In genomic region chr16:65572156-65572555, GRCh38 we compare ENCODE assay signal across 16 cellular contexts.
DNase-seq lines count a peak whose midpoint lies in the region; ATAC-seq and TF ChIP-seq lines count a peak whose summit lies in the region.
"Had no signal": no experiment of that assay in that cellular context is flagged by ENCODE, and none has a peak within 500 bp of the region (broad histone marks: within the 10 kb centered on the region; RNA-seq: fewer than 3 reads in every experiment).

No MANE protein-coding gene starts in this region.

- TF ChIP-seq CTCF in choroid plexus epithelial cell (conservative IDR thresholded peaks at IDR 0.05; ENCODE audit: low read depth, low read length) (peak; percentile 9), coronary artery (IDR thresholded peaks at IDR 0.05) (no peak)
- no peak for TF ChIP-seq CTCF in CD8-positive, alpha-beta T cell (IDR thresholded peaks at IDR 0.05)

- H3K27me3 ChIP-seq in CD8-positive, alpha-beta T cell (ENCODE audit: insufficient read depth, low read length), result no peaks in the 10 kb centered on the region

- H3K4me3 ChIP-seq in choroid plexus epithelial cell (ENCODE audit: low read depth, low read length), result no peak overlapping the region
- H3K4me3 ChIP-seq in mesodermal cell (ENCODE audit: extremely low read depth, insufficient read depth, low read length, poor library complexity, severe bottlenecking), result no peak overlapping the region
- H3K4me3 ChIP-seq in coronary artery, result no peak overlapping the region
- no peak overlapping the region for H3K4me3 ChIP-seq in CD8-positive, alpha-beta T cell (ENCODE audit: low read depth, low read length)

- peak overlapping the region; percentile 72 for H3K27ac ChIP-seq in mesodermal cell (ENCODE audit: low read depth, low read length, severe bottlenecking)
- no peak overlapping the region for H3K27ac ChIP-seq in coronary artery
- H3K27ac ChIP-seq in CD8-positive, alpha-beta T cell (ENCODE audit: low read depth, low read length), result no peak overlapping the region
- H3K27ac ChIP-seq: VCaP had no signal

- ATAC-seq in GM19395 (IDR thresholded peaks at IDR 0.05; ENCODE audit: unreplicated experiment), result no peak
- no peak for ATAC-seq in CD8-positive, alpha-beta T cell
- ATAC-seq in HG03196 (IDR thresholded peaks at IDR 0.05; ENCODE audit: unreplicated experiment), result no peak

- H3K4me1 ChIP-seq in mesodermal cell (ENCODE audit: control insufficient read depth, insufficient read depth, low read length, poor library complexity, severe bottlenecking), result peaks cover 13% of the 10 kb centered on the region
- no peaks in the 10 kb centered on the region for H3K4me1 ChIP-seq in CD8-positive, alpha-beta T cell (ENCODE audit: insufficient read depth, low read length)
- H3K4me1 ChIP-seq: Caco-2 had no signal

- no peak overlapping the region for H3K27ac Mint-ChIP-seq in CD8-positive, alpha-beta T cell

- peak; percentile 80 for DNase-seq in AG20443 (ENCODE audit: low spot score)
- DNase-seq in NCI-H226, result peak; percentile 68
- peak; percentile 87 for DNase-seq in choroid plexus epithelial cell (ENCODE audit: low read depth)
- DNase-seq in coronary artery (ENCODE audit: low spot score), result no peak
- no peak for DNase-seq in CD8-positive, alpha-beta T cell
- DNase-seq: activated CD8-positive, alpha-beta memory T cell treated with anti-CD3 and anti-CD28 coated beads, Interleukin-2, amount 50 U/mL, for 48 hours; Caco-2; effector memory CD4-positive, alpha-beta T cell; mesendoderm; NCI-H2081; stimulated activated CD4-positive, alpha-beta T cell treated with anti-CD3 and anti-CD28 coated beads, Interleukin-4, amount 100 ng/mL, for 1 hour; stimulated activated naive CD4-positive, alpha-beta T cell treated with Interleukin-2 at 50 U/mL for 16 hours had no signal

- H3K9me3 ChIP-seq in mesodermal cell (ENCODE audit: control insufficient read depth, low read length), result peaks cover 7% of the 10 kb centered on the region
- no peaks in the 10 kb centered on the region for H3K9me3 ChIP-seq in CD8-positive, alpha-beta T cell (ENCODE audit: low read length)

- H3K9me3 Mint-ChIP-seq in CD8-positive, alpha-beta T cell, result peaks cover 7% of the 10 kb centered on the region

- no peaks in the 10 kb centered on the region for H3K4me1 Mint-ChIP-seq in CD8-positive, alpha-beta T cell (ENCODE audit: low read depth)

- H3K27me3 Mint-ChIP-seq in CD8-positive, alpha-beta T cell (ENCODE audit: low read depth), result no peaks in the 10 kb centered on the region

- CTCF ChIA-PET in CD8-positive, alpha-beta T cell (lab: Charles Lee), result no interaction called here

- H3K36me3 Mint-ChIP-seq in CD8-positive, alpha-beta T cell, result no peaks in the 10 kb centered on the region

- WGBS in mesodermal cell (ENCODE audit: insufficient coverage in 2 of 2), 2 experiments, result no CpG with 5 or more reads among the region's 1 CpG

- POLR2A ChIA-PET in CD8-positive, alpha-beta T cell (lab: Charles Lee), result no interaction called here

- intact Hi-C loops in CD8-positive, alpha-beta T cell (cut with DNase I, micrococcal nuclease), result no loop called here

- H3K36me3 ChIP-seq in mesodermal cell (ENCODE audit: control insufficient read depth, insufficient read depth, low read length), result no peaks in the 10 kb centered on the region
- no peaks in the 10 kb centered on the region for H3K36me3 ChIP-seq in CD8-positive, alpha-beta T cell (ENCODE audit: insufficient read depth, low read length)

- no peak overlapping the region for H3K4me3 Mint-ChIP-seq in CD8-positive, alpha-beta T cell

Comparison
In these comparisons a context has a peak if more than half of its experiments do, and no peak if none do; other contexts are left out.
1. DNase-seq: peak in AG20443 (single experiment), NCI-H226 (single experiment) and choroid plexus epithelial cell (single experiment); none in coronary artery (single experiment) and CD8-positive, alpha-beta T cell (0 of 7).